ENCODE assay signal across 1 cellular context in genomic region chr16:27539120-27539519, GRCh38.
TF ChIP-seq lines count a peak whose summit lies in the region.

No MANE protein-coding gene starts in this region.

TF ChIP-seq in K562, 482 proteins besides CTCF, POLR2A, EP300 and RAD21:
- no peak for TF ChIP-seq TEAD4 (IDR thresholded peaks at IDR 0.05; ENCODE audit: low read length)
- no peak for TF ChIP-seq TEAD4 (CRISPR knock-in tag; IDR thresholded peaks at IDR 0.05; ENCODE audit: borderline replicate concordance)
- no peak for TF ChIP-seq REST (CRISPR knock-in tag; IDR thresholded peaks at IDR 0.05; ENCODE audit: low read depth)
- TF ChIP-seq JUNB (CRISPR knock-in tag; conservative IDR thresholded peaks at IDR 0.05) = no peak
- TF ChIP-seq ZNF24 (IDR thresholded peaks at IDR 0.05) = peak; percentile 75; the same call in 1 of the 2 replicates
- no peak for TF ChIP-seq TEAD1 (CRISPR knock-in tag; IDR thresholded peaks at IDR 0.05)
- TF ChIP-seq ZNF644 (tag; IDR thresholded peaks at IDR 0.05; ENCODE audit: low read depth) = no peak
- no peak for TF ChIP-seq ZNF143 (CRISPR knock-in tag; IDR thresholded peaks at IDR 0.05)
- no peak for TF ChIP-seq HDAC8 (tag; IDR thresholded peaks at IDR 0.05)
- no peak for TF ChIP-seq ELF4 (CRISPR knock-in tag; IDR thresholded peaks at IDR 0.05)
- TF ChIP-seq NCOR1 (IDR thresholded peaks at IDR 0.05) = no peak
- no peak for TF ChIP-seq CREB3 (tag; conservative IDR thresholded peaks at IDR 0.05; ENCODE audit: low read depth)
- TF ChIP-seq NCOA1 (IDR thresholded peaks at IDR 0.05; ENCODE audit: low read depth) = no peak
- TF ChIP-seq FUS (optimal IDR thresholded peaks at IDR 0.05; ENCODE audit: low read depth, low read length) = no peak
- peak; percentile 24 for TF ChIP-seq CBFA2T2 (conservative IDR thresholded peaks at IDR 0.05)
- TF ChIP-seq EGR1 (conservative IDR thresholded peaks at IDR 0.05) = no peak
- no peak for TF ChIP-seq PPARD (CRISPR knock-in tag; IDR thresholded peaks at IDR 0.05)
- peak; percentile 53 for TF ChIP-seq CBFA2T3 (IDR thresholded peaks at IDR 0.05)
- no peak for TF ChIP-seq U2AF1 (optimal IDR thresholded peaks at IDR 0.05; ENCODE audit: low read depth, low read length)
- TF ChIP-seq MTA1 (IDR thresholded peaks at IDR 0.05; ENCODE audit: borderline replicate concordance) = no peak
- TF ChIP-seq TAF9B (IDR thresholded peaks at IDR 0.05; ENCODE audit: partially characterized antibody) = no peak
- 0 out of 2 replicates have a peak, but pooled peaks have one; percentile 4 for TF ChIP-seq TAL1 (IDR thresholded peaks at IDR 0.05)
- no peak for TF ChIP-seq NFIC (IDR thresholded peaks at IDR 0.05)
- peak; percentile 36; the same call in 1 of the 2 replicates for TF ChIP-seq TCF3 (CRISPR knock-in tag; IDR thresholded peaks at IDR 0.05)
- no peak for TF ChIP-seq ZNF224 (CRISPR knock-in tag; IDR thresholded peaks at IDR 0.05)
- no peak for TF ChIP-seq KLF16 (IDR thresholded peaks at IDR 0.05)
- TF ChIP-seq E2F3 (CRISPR knock-in tag; IDR thresholded peaks at IDR 0.05) = no peak
- no peak for TF ChIP-seq ZNF436 (CRISPR knock-in tag; IDR thresholded peaks at IDR 0.05)
- TF ChIP-seq ZNF165 (CRISPR knock-in tag; IDR thresholded peaks at IDR 0.05; ENCODE audit: borderline replicate concordance) = no peak
